Comparison of ENCODE assay signal across 8 cellular contexts in genomic region chr17:67374329-67375053, GRCh38. TPM values are rescaled to one million over a fixed set of nuclear protein-coding genes. Genes with fewer than 3 reads are reported as not detected.
DNase-seq lines count a peak whose midpoint lies in the region; ATAC-seq and TF ChIP-seq lines count a peak whose summit lies in the region.

No MANE protein-coding gene starts in this region.

- TF ChIP-seq CTCF in foreskin fibroblast (IDR thresholded peaks at IDR 0.05; ENCODE audit: low read depth, low read length): peak; percentile 86
- TF ChIP-seq CTCF in osteoblast (IDR thresholded peaks at IDR 0.05; ENCODE audit: extremely low read depth, low read depth, low read length): peak; percentile 93
- peak; percentile 69 for TF ChIP-seq CTCF in thoracic aorta (IDR thresholded peaks at IDR 0.05)

- peaks cover 2% of the 10 kb centered on the region for H4K20me1 ChIP-seq in osteoblast (ENCODE audit: insufficient read depth, low read length)

- no peaks in the 10 kb centered on the region for H3K27me3 ChIP-seq in SJCRH30
- no peaks in the 10 kb centered on the region for H3K27me3 ChIP-seq in osteoblast (ENCODE audit: insufficient read depth, low read length)
- H3K27me3 ChIP-seq in thoracic aorta (replicated peaks; ENCODE audit: insufficient read depth): no peaks in the 10 kb centered on the region

- no peaks in the 10 kb centered on the region for H3K36me3 ChIP-seq in SJCRH30
- no peaks in the 10 kb centered on the region for H3K36me3 ChIP-seq in osteoblast (ENCODE audit: insufficient read depth, low read length)
- no peaks in the 10 kb centered on the region for H3K36me3 ChIP-seq in thoracic aorta

- peaks cover 4% of the 10 kb centered on the region for H3K79me2 ChIP-seq in osteoblast (ENCODE audit: insufficient read depth, low read length)

- peak overlapping the region; percentile 49 for H3K4me2 ChIP-seq in osteoblast (ENCODE audit: insufficient read depth, low read length)

- DNase-seq in Ammon's horn (ENCODE audit: low spot score) (peak; percentile 95), MV-4-11 (lab: John Stamatoyannopoulos, UW) (peak; percentile 84), SJCRH30 (peak; percentile 90 to 92), foreskin fibroblast (peak; percentile 78 to 94), osteoblast (ENCODE audit: insufficient read length, low spot score, missing footprints) (peak; percentile 92), thoracic aorta (ENCODE audit: low spot score) (peak; percentile 67)
- peak; percentile 76 for DNase-seq in activated effector memory CD4-positive, alpha-beta T cell treated with Interleukin-2 at 50 U/mL for 16 hours

- ATAC-seq in GM19395 (IDR thresholded peaks at IDR 0.05; ENCODE audit: unreplicated experiment) (peak; percentile 43), thoracic aorta (ENCODE audit: insufficient number of reproducible peaks, low FRiP score, low read depth) (no peak)

- H3K4me3 ChIP-seq in SJCRH30: no peak overlapping the region
- no peak overlapping the region for H3K4me3 ChIP-seq in foreskin fibroblast (ENCODE audit: low read depth in 1 of 2, low read length in 2 of 2)
- peak overlapping the region; percentile 15 for H3K4me3 ChIP-seq in osteoblast (ENCODE audit: insufficient read depth, low read length)
- no peak overlapping the region for H3K4me3 ChIP-seq in thoracic aorta

- H3K9me3 ChIP-seq in SJCRH30 (replicated peaks) (no peaks in the 10 kb centered on the region), osteoblast (ENCODE audit: low read depth, low read length) (no peaks in the 10 kb centered on the region), thoracic aorta (no peaks in the 10 kb centered on the region)

- peak overlapping the region; percentile 66 for H2AFZ ChIP-seq in osteoblast (ENCODE audit: low read length)

- H3K27ac ChIP-seq in SJCRH30: no peak overlapping the region
- H3K27ac ChIP-seq in osteoblast (ENCODE audit: low read depth, low read length): no peak overlapping the region
- no peak overlapping the region for H3K27ac ChIP-seq in thoracic aorta

- 0 out of 2 replicates have a peak, but pooled peaks cover 4% of the 10 kb centered on the region for H3K4me1 ChIP-seq in SJCRH30
- peaks cover 18% of the 10 kb centered on the region for H3K4me1 ChIP-seq in osteoblast (ENCODE audit: insufficient read depth, low read length)
- H3K4me1 ChIP-seq in thoracic aorta (ENCODE audit: control insufficient read depth in 1 of 2, low read depth in 2 of 2): peaks cover 5 to 14% of the 10 kb centered on the region in 2 donors

RNA-seq across cellular contexts. Expression of gene PITPNC1, which starts 2.6 kb away (rescaled TPM):
- 2.9 and 3.5 TPM in 2 replicates for total RNA-seq in SJCRH30 (2014; rRNA removed; shearing (Covaris generic))
- total RNA-seq in osteoblast (5.0 and 6.2 TPM in 2 replicates), thoracic aorta (10 to 100 TPM in 1 of 2 donors, 1 to 10 TPM in 1; 8.4 to 28.8 TPM)

RNA-seq across cellular contexts. Expression of gene PSMD12, which starts 8.1 kb away (rescaled TPM):
- total RNA-seq in SJCRH30 (2014; rRNA removed; shearing (Covaris generic)): 49.6 and 69.7 TPM in 2 replicates
- total RNA-seq in osteoblast (22.7 and 24.2 TPM in 2 replicates), thoracic aorta (10 to 100 TPM; 18.3 to 29.5 TPM)
